ENCODE assay signal across 17 cellular contexts in genomic region chr7:23430902-23431259, GRCh38. TPM values are rescaled to one million over a fixed set of nuclear protein-coding genes. Genes with fewer than 3 reads are reported as not detected.
DNase-seq lines count a peak whose midpoint lies in the region; ATAC-seq, FAIRE-seq and TF ChIP-seq lines count a peak whose summit lies in the region.
"Had no signal": no experiment of that assay in that cellular context is flagged by ENCODE, and none has a peak within 500 bp of the region (broad histone marks: within the 10 kb centered on the region; RNA-seq: fewer than 3 reads in every experiment).

No MANE protein-coding gene starts in this region.

- H3K27me3 Mint-ChIP-seq in activated CD8-positive, alpha-beta T cell treated with anti-CD3 and anti-CD28 coated beads, Interleukin-2, amount 10 ng/mL, durations not matched to agents 7 days and 5 days (ENCODE audit: low read depth): peaks cover 18% of the 10 kb centered on the region

- H3K27ac ChIP-seq in A549 (peak overlapping the region; percentile 64 to 78), HUES48 (ENCODE audit: low read depth, low read length) (peak overlapping the region; percentile 8), left ventricle myocardium inferior (replicated peaks) (no peak overlapping the region), testis (no peak overlapping the region)
- H3K27ac ChIP-seq: BLaER1 treated with 17β-estradiol and CSF1 and Interleukin-3, amounts not matched to agents 10 nM and 100 nM; lower lobe of right lung had no signal

- H3K4me3 ChIP-seq in A549 (no peak overlapping the region), HUES48 (ENCODE audit: low read depth, low read length) (no peak overlapping the region), left ventricle myocardium inferior (no peak overlapping the region), testis (no peak overlapping the region)
- H3K4me3 ChIP-seq: BLaER1 treated with 17β-estradiol and CSF1 and Interleukin-3, amounts not matched to agents 10 nM and 100 nM; lower lobe of right lung had no signal

- no peak for TF ChIP-seq CTCF in A549 (IDR thresholded peaks at IDR 0.05)
- no peak for TF ChIP-seq CTCF in left ventricle myocardium inferior (IDR thresholded peaks at IDR 0.05; ENCODE audit: borderline replicate concordance)
- TF ChIP-seq CTCF in testis (IDR thresholded peaks at IDR 0.05): no peak

- H3K36me3 ChIP-seq in HUES48 (ENCODE audit: control insufficient read depth, insufficient read depth, low read length) (peaks cover 5% of the 10 kb centered on the region; the same call in 1 of the 2 replicates), left ventricle myocardium inferior (no peaks in the 10 kb centered on the region), testis (ENCODE audit: low read depth, missing control alignments) (no peaks in the 10 kb centered on the region)
- H3K36me3 ChIP-seq: BLaER1 treated with 17β-estradiol and CSF1 and Interleukin-3, amounts not matched to agents 10 nM and 100 nM; lower lobe of right lung had no signal

- H3K4me1 Mint-ChIP-seq in activated CD8-positive, alpha-beta T cell treated with anti-CD3 and anti-CD28 coated beads, Interleukin-2, amount 10 ng/mL, durations not matched to agents 7 days and 5 days (ENCODE audit: low read depth): no peaks in the 10 kb centered on the region
- H3K4me1 Mint-ChIP-seq: IgD-negative memory B cell, T-cell had no signal

- no peak overlapping the region for H3K9ac ChIP-seq in HUES48 (ENCODE audit: low read depth, low read length)
- H3K9ac ChIP-seq: BLaER1 treated with 17β-estradiol and CSF1 and Interleukin-3, amounts not matched to agents 10 nM and 100 nM had no signal

- H3K4me1 ChIP-seq in A549 (peaks cover 45% of the 10 kb centered on the region), HUES48 (ENCODE audit: control insufficient read depth, insufficient read depth, low read length) (peaks cover 35% of the 10 kb centered on the region), left ventricle myocardium inferior (no peaks in the 10 kb centered on the region), testis (no peaks in the 10 kb centered on the region)
- H3K4me1 ChIP-seq: BLaER1 treated with 17β-estradiol and CSF1 and Interleukin-3, amounts not matched to agents 10 nM and 100 nM; lower lobe of right lung had no signal

- FAIRE-seq in A549 (lab: Jason Lieb, UNC): peak; percentile 39

- intact Hi-C loops in left ventricle myocardium inferior (cut with micrococcal nuclease): no loop called here
- intact Hi-C loops in testis (cut with DNase I; ENCODE audit: low total_unique reads): no loop called here

- TF ChIP-seq POLR2A in A549 (IDR thresholded peaks at IDR 0.05; ENCODE audit: low read length): no peak
- no peak for TF ChIP-seq POLR2A in testis (IDR thresholded peaks at IDR 0.05)

- H3K9me3 ChIP-seq in A549 (no peaks in the 10 kb centered on the region), HUES48 (ENCODE audit: control insufficient read depth, insufficient read depth, low read length) (no peaks in the 10 kb centered on the region), left ventricle myocardium inferior (replicated peaks) (no peaks in the 10 kb centered on the region), testis (no peaks in the 10 kb centered on the region)
- H3K9me3 ChIP-seq: BLaER1 treated with 17β-estradiol and CSF1 and Interleukin-3, amounts not matched to agents 10 nM and 100 nM; lower lobe of right lung had no signal

- no peak for TF ChIP-seq EP300 in A549 (IDR thresholded peaks at IDR 0.05)

- H3K27me3 ChIP-seq in HUES48 (ENCODE audit: control insufficient read depth, insufficient read depth, low read length): no peaks in the 10 kb centered on the region
- peaks cover 62% of the 10 kb centered on the region for H3K27me3 ChIP-seq in left ventricle myocardium inferior (ENCODE audit: low read depth)
- no peaks in the 10 kb centered on the region for H3K27me3 ChIP-seq in testis
- H3K27me3 ChIP-seq: BLaER1 treated with 17β-estradiol and CSF1 and Interleukin-3, amounts not matched to agents 10 nM and 100 nM had no signal

- H3K4me3 Mint-ChIP-seq in activated CD8-positive, alpha-beta T cell treated with anti-CD3 and anti-CD28 coated beads, Interleukin-2, amount 10 ng/mL, durations not matched to agents 7 days and 5 days: no peak overlapping the region
- H3K4me3 Mint-ChIP-seq: activated T-cell treated with anti-CD3 and anti-CD28 coated beads, Interleukin-2, amount 50 U/mL, for 24 hours; IgD-negative memory B cell; stimulated activated naive CD8-positive, alpha-beta T cell treated with anti-CD3 and anti-CD28 coated beads, Interleukin-15, amount 100 ng/mL, for 72 hours; T-cell had no signal

- 77% methylated on average over 4 of the region's 4 CpGs for whole genome bisulfite sequencing in A549 (ENCODE audit: missing lambda C conversion rate)
- WGBS in testis, 2 donors: 75 to 86% methylated on average over 4 of the region's 4 CpGs

- no peaks in the 10 kb centered on the region for H3K36me3 Mint-ChIP-seq in activated CD8-positive, alpha-beta T cell treated with anti-CD3 and anti-CD28 coated beads, Interleukin-2, amount 10 ng/mL, durations not matched to agents 7 days and 5 days (ENCODE audit: low read depth)
- H3K36me3 Mint-ChIP-seq: IgD-negative memory B cell, T-cell had no signal

- CTCF ChIA-PET in A549 (lab: Yijun Ruan, JAX): interaction anchor here (0.7 to 4.3 kb wide), 43 partner anchors 9 to 278 kb away, joined by 3 to 33 read pairs (median 6); no protein-coding TSS in a partner anchor
- CTCF ChIA-PET in activated CD8-positive, alpha-beta T cell treated with anti-CD3 and anti-CD28 coated beads, Interleukin-2, amount 10 ng/mL, durations not matched to agents 7 days and 5 days (lab: Charles Lee): interaction anchor here (0.7 to 3.1 kb wide), 16 partner anchors 9 to 167 kb away, joined by 3 to 22 read pairs (median 4); partner anchors contain the start of gene CCDC126

- ATAC-seq in A549: peak in 1 of 2 experiments; percentile 20; a peak in 2 of 6 replicates
- peak; percentile 5; the same call in 1 of the 3 replicates for ATAC-seq in SK-N-SH treated with all-trans-retinoic acid at 6 μM for 48 hours
- no peak for ATAC-seq in activated CD8-positive, alpha-beta T cell treated with anti-CD3 and anti-CD28 coated beads, Interleukin-2, amount 10 ng/mL, durations not matched to agents 7 days and 5 days
- ATAC-seq: lower lobe of right lung, T-cell had no signal

- peak overlapping the region; percentile 59 for H3K4me2 ChIP-seq in A549
- H3K4me2 ChIP-seq: BLaER1 treated with 17β-estradiol and CSF1 and Interleukin-3, amounts not matched to agents 10 nM and 100 nM had no signal

- POLR2A ChIA-PET in A549 (lab: Yijun Ruan, JAX): no interaction called here
- POLR2A ChIA-PET in activated CD8-positive, alpha-beta T cell treated with anti-CD3 and anti-CD28 coated beads, Interleukin-2, amount 10 ng/mL, durations not matched to agents 7 days and 5 days (lab: Charles Lee): no interaction called here

- TF ChIP-seq RAD21 in A549 (conservative IDR thresholded peaks at IDR 0.05 in 1 of 2, IDR thresholded peaks at IDR 0.05 in 1 of 2): no peak

- DNase-seq in A549 (ENCODE audit: low read depth in 1 of 2, low spot score in 1 of 2) (no peak), iris pigment epithelial cell (ENCODE audit: low read depth) (peak; percentile 20), amygdala (lab: John Stamatoyannopoulos, UW) (no peak), left ventricle myocardium inferior (no peak), testis (no peak)
- no peak for DNase-seq in activated CD8-positive, alpha-beta T cell treated with anti-CD3 and anti-CD28 coated beads, Interleukin-2, amount 10 ng/mL, durations not matched to agents 7 days and 5 days
- DNase-seq: activated CD4-positive, alpha-beta T cell treated with anti-CD3 and anti-CD28 coated beads for 1 hour; activated CD8-positive, alpha-beta memory T cell treated with anti-CD3 and anti-CD28 coated beads for 24 hours; lower lobe of right lung; Right ventricle myocardium superior had no signal

- no peaks in the 10 kb centered on the region for H3K9me3 Mint-ChIP-seq in activated CD8-positive, alpha-beta T cell treated with anti-CD3 and anti-CD28 coated beads, Interleukin-2, amount 10 ng/mL, durations not matched to agents 7 days and 5 days (ENCODE audit: insufficient read depth)
- H3K9me3 Mint-ChIP-seq: activated T-cell treated with anti-CD3 and anti-CD28 coated beads, Interleukin-2, amount 50 U/mL, for 24 hours; IgD-negative memory B cell; stimulated activated naive CD8-positive, alpha-beta T cell treated with anti-CD3 and anti-CD28 coated beads, Interleukin-15, amount 100 ng/mL, for 72 hours; T-cell had no signal

- no peak overlapping the region for H3K27ac Mint-ChIP-seq in activated CD8-positive, alpha-beta T cell treated with anti-CD3 and anti-CD28 coated beads, Interleukin-2, amount 10 ng/mL, durations not matched to agents 7 days and 5 days
- H3K27ac Mint-ChIP-seq: activated T-cell treated with anti-CD3 and anti-CD28 coated beads, Interleukin-2, amount 50 U/mL, for 24 hours; IgD-negative memory B cell; stimulated activated naive CD8-positive, alpha-beta T cell treated with anti-CD3 and anti-CD28 coated beads, Interleukin-15, amount 100 ng/mL, for 72 hours; T-cell had no signal

TF ChIP-seq in A549, 52 proteins besides CTCF, POLR2A, EP300 and RAD21 (continues in another document):
- TF ChIP-seq HOXB13 (CRISPR knock-in tag; IDR thresholded peaks at IDR 0.05; ENCODE audit: low read depth) (no peak), ZC3H11A (IDR thresholded peaks at IDR 0.05) (no peak), HES2 (IDR thresholded peaks at IDR 0.05) (no peak), NR3C1 (IDR thresholded peaks at IDR 0.05) (no peak)

TF ChIP-seq in SK-N-SH treated with all-trans-retinoic acid at 6 μM for 48 hours, 23 proteins besides CTCF, POLR2A, EP300 and RAD21 (continues in another document):
- TF ChIP-seq, protein P1, sequence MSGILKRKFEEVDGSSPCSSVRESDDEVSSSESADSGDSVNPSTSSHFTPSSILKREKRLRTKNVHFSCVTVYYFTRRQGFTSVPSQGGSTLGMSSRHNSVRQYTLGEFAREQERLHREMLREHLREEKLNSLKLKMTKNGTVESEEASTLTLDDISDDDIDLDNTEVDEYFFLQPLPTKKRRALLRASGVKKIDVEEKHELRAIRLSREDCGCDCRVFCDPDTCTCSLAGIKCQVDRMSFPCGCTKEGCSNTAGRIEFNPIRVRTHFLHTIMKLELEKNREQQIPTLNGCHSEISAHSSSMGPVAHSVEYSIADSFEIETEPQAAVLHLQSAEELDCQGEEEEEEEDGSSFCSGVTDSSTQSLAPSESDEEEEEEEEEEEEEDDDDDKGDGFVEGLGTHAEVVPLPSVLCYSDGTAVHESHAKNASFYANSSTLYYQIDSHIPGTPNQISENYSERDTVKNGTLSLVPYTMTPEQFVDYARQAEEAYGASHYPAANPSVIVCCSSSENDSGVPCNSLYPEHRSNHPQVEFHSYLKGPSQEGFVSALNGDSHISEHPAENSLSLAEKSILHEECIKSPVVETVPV (CRISPR knock-in tag; IDR thresholded peaks at IDR 0.05): no peak

RNA-seq across cellular contexts. Expression of gene IGF2BP3, which starts 39.4 kb away (rescaled TPM):
- polyA plus RNA-seq in A549 (2011; rRNA removed) (47.2 and 62.0 TPM in 2 replicates), A549 (2017; fragmentation: RNase III; extraction: RNeasy Plus Mini Kit Qiagen cat#74134 plus additional on column Dnase treatment) (26.7 to 30.4 TPM (median 30.1 TPM) in 3 replicates), testis (ENCODE audit: insufficient read depth, low read depth, low replicate concordance) (17.8 TPM)
- polyA plus RNA-seq in A549 (2012; cell fraction: cytosol; rRNA removed): 12.0 and 12.1 TPM in 2 replicates
- 27.3 and 36.5 TPM in 2 replicates for polyA plus RNA-seq in A549 (2012; cell fraction: nucleus; rRNA removed)
- polyA minus RNA-seq in A549 (2011; rRNA and poly(A)+ RNA removed): 50.5 and 51.7 TPM in 2 replicates
- total RNA-seq in left ventricle myocardium inferior (0.38 TPM), testis (10 to 100 TPM; 20.1 to 36.0 TPM)
- under 1 TPM; 0.52 to 0.55 TPM for total RNA-seq in activated CD8-positive, alpha-beta T cell treated with anti-CD3 and anti-CD28 coated beads, Interleukin-2, amount 10 ng/mL, durations not matched to agents 7 days and 5 days
- total RNA-seq: Right ventricle myocardium superior had no signal

Comparison
In these comparisons a context has a peak if more than half of its experiments do, and no peak if none do; other contexts are left out.
1. H3K27ac ChIP-seq: peak in A549 (2 of 2) and HUES48 (single experiment); none in left ventricle myocardium inferior (single experiment) and testis (0 of 2).
2. RNA of gene IGF2BP3, which starts 39.4 kb away (total RNA-seq): 20.1 to 36.0 TPM in testis; 0.52 to 0.55 TPM in activated CD8-positive, alpha-beta T cell treated with anti-CD3 and anti-CD28 coated beads, Interleukin-2, amount 10 ng/mL, durations not matched to agents 7 days and 5 days and 0.38 TPM in left ventricle myocardium inferior (single experiment); every median in the first group is over 10 times any median in the second.